Comparison of ENCODE assay signal across 28 cellular contexts in genomic region chr1:243216741-243217140, GRCh38.
"Had no signal": no experiment of that assay in that cellular context is flagged by ENCODE, and none has a peak within 500 bp of the region (broad histone marks: within the 10 kb centered on the region; RNA-seq: fewer than 3 reads in every experiment).

No MANE protein-coding gene starts in this region.

- DNase-seq: activated CD8-positive, alpha-beta memory T cell treated with anti-CD3 and anti-CD28 coated beads, Interleukin-2, amount 50 U/mL, for 48 hours; activated naive CD4-positive, alpha-beta T cell treated with Interleukin-2 at 50 U/mL for 16 hours; activated naive CD8-positive, alpha-beta T cell treated with anti-CD3 and anti-CD28 coated beads, Interleukin-2, amount 10 ng/mL, durations not matched to agents 7 days and 5 days; activated T-cell treated with anti-CD3 and anti-CD28 coated beads, Interleukin-2, amount 50 U/mL, for 4 hours; anterior cingulate cortex; brain microvascular endothelial cell; central memory CD4-positive, alpha-beta T cell; colonic mucosa; dorsolateral prefrontal cortex; effector memory CD8-positive, alpha-beta T cell; esophagus squamous epithelium; gastrocnemius medialis; hippocampal formation; left ventricle myocardium inferior; naive thymus-derived CD8-positive, alpha-beta T cell; stimulated activated CD4-positive, alpha-beta T cell treated with anti-CD3 and anti-CD28 coated beads, Interleukin-2, amount 100 ng/mL, for 48 hours; stimulated activated CD8-positive, alpha-beta memory T cell treated with anti-CD3 and anti-CD28 coated beads, Interleukin-4, amount 100 ng/mL, for 48 hours; stimulated activated naive B cell treated with anti-CD40 and anti-IgM and Interleukin-4, amounts not matched to agents 10 μg/mL and 1 μg/mL and 100 μg/mL, for 72 hours; T1000; testis; trophoblast cell; uterus had no signal

- H2AFZ ChIP-seq: neural progenitor cell had no signal

- ATAC-seq: activated T-cell treated with anti-CD3 and anti-CD28 coated beads, Interleukin-2, amount 50 U/mL, for 4 hours; effector memory CD8-positive, alpha-beta T cell; gastrocnemius medialis; naive thymus-derived CD8-positive, alpha-beta T cell; stimulated activated naive B cell treated with anti-CD40 and anti-IgM and Interleukin-4, amounts not matched to agents 10 μg/mL and 1 μg/mL and 100 μg/mL, for 72 hours; WTC11 had no signal

- FAIRE-seq: endothelial cell of umbilical vein had no signal

- H3K9me3 Mint-ChIP-seq: activated T-helper 2 cell treated with anti-CD3 and anti-CD28 coated beads, Interferon-gamma antibody, Interleukin-2, Interleukin-4, amounts not matched to agents 10 μg/mL and 5 μg/mL and 100 μg/mL, durations not matched to agents 14 hours and 24 hours and 36 hours; effector memory CD8-positive, alpha-beta T cell; naive thymus-derived CD8-positive, alpha-beta T cell; T-helper 1 cell treated with Interleukin-12 subunit alpha and Interleukin-12 subunit beta and Interleukin-4 antibody, amounts not matched to agents 30 μg/mL and 1 μg/mL, for 36 hours had no signal

- H3K27me3 Mint-ChIP-seq: activated naive CD8-positive, alpha-beta T cell treated with anti-CD3 and anti-CD28 coated beads, Interleukin-2, amount 10 ng/mL, durations not matched to agents 7 days and 5 days; effector memory CD8-positive, alpha-beta T cell; naive thymus-derived CD8-positive, alpha-beta T cell; stimulated activated naive B cell treated with anti-CD40 and anti-IgM and Interleukin-4, amounts not matched to agents 10 μg/mL and 1 μg/mL and 100 μg/mL, for 72 hours had no signal

- H3K4me3 ChIP-seq: colonic mucosa, dorsolateral prefrontal cortex, esophagus squamous epithelium, gastrocnemius medialis, left ventricle myocardium inferior, neural progenitor cell, prostate gland, testis, uterus had no signal

- H3K9me3 ChIP-seq: colonic mucosa, esophagus squamous epithelium, gastrocnemius medialis, left ventricle myocardium inferior, prostate gland, testis, uterus had no signal

- H3K36me3 ChIP-seq: colonic mucosa, prostate gland, uterus had no signal

- H3K4me3 Mint-ChIP-seq: activated naive CD8-positive, alpha-beta T cell treated with anti-CD3 and anti-CD28 coated beads, Interleukin-2, amount 10 ng/mL, durations not matched to agents 7 days and 5 days; activated T-cell treated with anti-CD3 and anti-CD28 coated beads, Interleukin-2, amount 50 U/mL, for 4 hours; effector memory CD8-positive, alpha-beta T cell; naive thymus-derived CD8-positive, alpha-beta T cell; neural progenitor cell; stimulated activated naive B cell treated with anti-CD40 and anti-IgM and Interleukin-4, amounts not matched to agents 10 μg/mL and 1 μg/mL and 100 μg/mL, for 72 hours; T-helper 1 cell treated with Interleukin-12 subunit alpha and Interleukin-12 subunit beta and Interleukin-4 antibody, amounts not matched to agents 30 μg/mL and 1 μg/mL, for 36 hours; WTC11 had no signal

- H3K4me1 Mint-ChIP-seq: activated naive CD8-positive, alpha-beta T cell treated with anti-CD3 and anti-CD28 coated beads, Interleukin-2, amount 10 ng/mL, durations not matched to agents 7 days and 5 days; neural progenitor cell had no signal

- H3K4me2 ChIP-seq: neural progenitor cell had no signal

- H3K4me1 ChIP-seq: colonic mucosa, neural progenitor cell, prostate gland, testis, uterus had no signal

- H3K27ac ChIP-seq: brain microvascular endothelial cell, colonic mucosa, esophagus squamous epithelium, gastrocnemius medialis, left ventricle myocardium inferior, neural progenitor cell, prostate gland, testis, uterus had no signal

- H3K27me3 ChIP-seq: brain microvascular endothelial cell, colonic mucosa, dorsolateral prefrontal cortex, esophagus squamous epithelium, gastrocnemius medialis, neural progenitor cell, testis, uterus had no signal

- H3K27ac Mint-ChIP-seq: activated naive CD8-positive, alpha-beta T cell treated with anti-CD3 and anti-CD28 coated beads, Interleukin-2, amount 10 ng/mL, durations not matched to agents 7 days and 5 days; activated T-helper 2 cell treated with anti-CD3 and anti-CD28 coated beads, Interferon-gamma antibody, Interleukin-2, Interleukin-4, amounts not matched to agents 10 μg/mL and 5 μg/mL and 100 μg/mL, durations not matched to agents 14 hours and 24 hours and 36 hours; effector memory CD8-positive, alpha-beta T cell; naive thymus-derived CD8-positive, alpha-beta T cell; neural progenitor cell; stimulated activated naive B cell treated with anti-CD40 and anti-IgM and Interleukin-4, amounts not matched to agents 10 μg/mL and 1 μg/mL and 100 μg/mL, for 72 hours; T-helper 1 cell treated with Interleukin-12 subunit alpha and Interleukin-12 subunit beta and Interleukin-4 antibody, amounts not matched to agents 30 μg/mL and 1 μg/mL, for 36 hours; WTC11 had no signal

- H3K9ac ChIP-seq: neural progenitor cell had no signal
